1 cellular context compared by ENCODE assay signal in genomic region chr4:87038837-87039715, GRCh38.
A peak's percentile ranks its signal among the peaks of the same experiment; 100 is the strongest.
TF ChIP-seq lines count a peak whose summit lies in the region.

No MANE protein-coding gene starts in this region.

TF ChIP-seq in GM12878, 131 proteins besides CTCF, POLR2A, EP300 and RAD21:
- peak; percentile 64 for TF ChIP-seq PBX3 (IDR thresholded peaks at IDR 0.05; ENCODE audit: insufficient replicate concordance, low read depth, low read length)
- peak; percentile 27; the same call in 1 of the 2 replicates for TF ChIP-seq PKNOX1 (IDR thresholded peaks at IDR 0.05)
- peak; percentile 33 to 43; a peak in 1 of 4 replicates for TF ChIP-seq BHLHE40 (IDR thresholded peaks at IDR 0.05; ENCODE audit: borderline replicate concordance in 1 of 2, low read depth in 2 of 2, low read length in 1 of 2)
- no peak for TF ChIP-seq MYB (IDR thresholded peaks at IDR 0.05; ENCODE audit: borderline replicate concordance, low read depth, low read length)
